Comparison of ENCODE assay signal across 31 cellular contexts in genomic region chr22:42801537-42802165, GRCh38. TPM values are rescaled to one million over a fixed set of nuclear protein-coding genes. Genes with fewer than 3 reads are reported as not detected.
DNase-seq lines count a peak whose midpoint lies in the region; ATAC-seq, FAIRE-seq and TF ChIP-seq lines count a peak whose summit lies in the region.
"Had no signal": no experiment of that assay in that cellular context is flagged by ENCODE, and none has a peak within 500 bp of the region (broad histone marks: within the 10 kb centered on the region; RNA-seq: fewer than 3 reads in every experiment).

No MANE protein-coding gene starts in this region.

- no peak overlapping the region for H3K56ac ChIP-seq in mesendoderm (ENCODE audit: low read length)

- no peak overlapping the region for H3K4me2 ChIP-seq in mesendoderm (ENCODE audit: low read length)

- H3K9ac ChIP-seq in endodermal cell (ENCODE audit: extremely low read depth, low read length, poor library complexity, severe bottlenecking) (no peak overlapping the region), mesendoderm (ENCODE audit: low read length) (no peak overlapping the region)
- H3K9ac ChIP-seq: parathyroid adenoma had no signal

- no peaks in the 10 kb centered on the region for H3K79me2 ChIP-seq in mesendoderm (ENCODE audit: control insufficient read depth, insufficient read depth, low read length)
- H3K79me2 ChIP-seq: parathyroid adenoma had no signal

- H2BK120ac ChIP-seq in mesendoderm (ENCODE audit: low read depth, low read length), result no peak overlapping the region

- no peak overlapping the region for H2BK15ac ChIP-seq in mesendoderm (replicated peaks; ENCODE audit: low read depth)

- H3K36me3 ChIP-seq in endodermal cell (ENCODE audit: control insufficient read depth, insufficient read depth, low read length) (peaks cover 36% of the 10 kb centered on the region), mesendoderm (ENCODE audit: control insufficient read depth, insufficient read depth, low read length) (peaks cover 2% of the 10 kb centered on the region)
- H3K36me3 ChIP-seq: uterus had no signal

- no peak overlapping the region for H2AK5ac ChIP-seq in mesendoderm (ENCODE audit: low read length)

- no peaks in the 10 kb centered on the region for H3K27me3 Mint-ChIP-seq in endodermal cell (ENCODE audit: insufficient read depth)
- H3K27me3 Mint-ChIP-seq in activated T-cell treated with anti-CD3 and anti-CD28 coated beads, Interleukin-2, amount 50 U/mL, for 72 hours (ENCODE audit: low read depth), result no peaks in the 10 kb centered on the region
- H3K27me3 Mint-ChIP-seq: activated B cell treated with CpG ODN at 0.5 μM for 24 hours; activated CD4-positive, alpha-beta T cell treated with anti-CD3 and anti-CD28 coated beads, Interleukin-2, amount 10 ng/mL, durations not matched to agents 7 days and 5 days; activated naive CD4-positive, alpha-beta T cell treated with anti-CD3 and anti-CD28 coated beads, Interleukin-2, amount 50 U/mL, for 24 hours; CD8-positive, alpha-beta memory T cell had no signal

- no peak for DNase-seq in activated naive CD4-positive, alpha-beta T cell treated with anti-CD3 and anti-CD28 coated beads, Interleukin-2, amount 50 U/mL, for 72 hours (ENCODE audit: low spot score in 2 of 2)
- no peak for DNase-seq in activated naive CD4-positive, alpha-beta T cell treated with Interleukin-2 at 50 U/mL for 16 hours
- DNase-seq in SHP77 (lab: John Stamatoyannopoulos, UW) (peak; percentile 50 to 71), endodermal cell (peak; percentile 26), urothelium cell line (ENCODE audit: low spot score) (no peak), mesendoderm (no peak)
- DNase-seq in activated T-cell treated with anti-CD3 and anti-CD28 coated beads, Interleukin-2, amount 50 U/mL, for 72 hours, result no peak
- DNase-seq in activated CD4-positive, alpha-beta T cell treated with anti-CD3 and anti-CD28 coated beads, Interleukin-2, amount 50 U/mL, for 48 hours, result no peak
- DNase-seq: activated B cell treated with CpG ODN at 0.5 μM for 24 hours; activated CD4-positive, alpha-beta T cell treated with anti-CD3 and anti-CD28 coated beads, Interleukin-2, amount 10 ng/mL, durations not matched to agents 7 days and 5 days; amygdala; CD8-positive, alpha-beta memory T cell; effector CD4-positive, alpha-beta T cell; hypothalamus; KG1; left cardiac atrium; MG63; NCI-H1105 treated with DMSO at 0.1 percent for 48 hours; NCI-H226; stimulated activated CD4-positive, alpha-beta T cell treated with anti-CD3 and anti-CD28 coated beads, Interleukin-1b, Interleukin-23, amount 100 ng/mL, for 48 hours; stimulated activated naive CD8-positive, alpha-beta T cell treated with anti-CD3 and anti-CD28 coated beads, Interleukin-15, Interleukin-2, amounts not matched to agents 100 U/mL and 50 U/mL, for 24 hours; SW 1271; T1000; uterus had no signal

- H3K4me1 ChIP-seq in endodermal cell (ENCODE audit: control insufficient read depth, insufficient read depth, low read length) (peaks cover 5% of the 10 kb centered on the region), mesendoderm (ENCODE audit: control insufficient read depth, low read depth, low read length) (peaks cover 3% of the 10 kb centered on the region)
- H3K4me1 ChIP-seq: uterus had no signal

- no peak for ATAC-seq in activated naive CD4-positive, alpha-beta T cell treated with anti-CD3 and anti-CD28 coated beads, Interleukin-2, amount 50 U/mL, for 72 hours
- ATAC-seq in activated T-cell treated with anti-CD3 and anti-CD28 coated beads, Interleukin-2, amount 50 U/mL, for 72 hours (replicated peaks in 1 of 2), result no peak
- ATAC-seq: left cardiac atrium; stimulated activated naive CD8-positive, alpha-beta T cell treated with anti-CD3 and anti-CD28 coated beads, Interleukin-15, Interleukin-2, amounts not matched to agents 100 U/mL and 50 U/mL, for 24 hours had no signal

- no peak overlapping the region for H3K23ac ChIP-seq in mesendoderm (ENCODE audit: low read length)

- no peak overlapping the region for H4K8ac ChIP-seq in mesendoderm (ENCODE audit: low read depth, low read length)

- no peaks in the 10 kb centered on the region for H3K79me1 ChIP-seq in mesendoderm (ENCODE audit: low read length)

- FAIRE-seq in urothelium cell line (lab: Jason Lieb, UNC), result peak; percentile 27
- FAIRE-seq: bronchial epithelial cell, RCC 7860 had no signal

- no peak for TF ChIP-seq CTCF in endodermal cell (conservative IDR thresholded peaks at IDR 0.05)

- peaks cover 13% of the 10 kb centered on the region for H3K4me1 Mint-ChIP-seq in endodermal cell
- H3K4me1 Mint-ChIP-seq in activated T-cell treated with anti-CD3 and anti-CD28 coated beads, Interleukin-2, amount 50 U/mL, for 72 hours (ENCODE audit: low read depth), result peaks cover 10% of the 10 kb centered on the region
- H3K4me1 Mint-ChIP-seq: activated B cell treated with CpG ODN at 0.5 μM for 24 hours; activated naive CD4-positive, alpha-beta T cell treated with anti-CD3 and anti-CD28 coated beads, Interleukin-2, amount 50 U/mL, for 24 hours; CD8-positive, alpha-beta memory T cell had no signal

- H3K27me3 ChIP-seq in endodermal cell (ENCODE audit: control insufficient read depth, insufficient read depth, low read length, poor library complexity, severe bottlenecking) (no peaks in the 10 kb centered on the region), mesendoderm (ENCODE audit: insufficient read depth, low read length, poor library complexity) (no peaks in the 10 kb centered on the region)
- H3K27me3 ChIP-seq: MG63, right atrium auricular region, SJCRH30, uterus had no signal

- H3K27ac ChIP-seq in endodermal cell (ENCODE audit: low read depth, low read length), result no peak overlapping the region
- no peak overlapping the region for H3K27ac ChIP-seq in mesendoderm (ENCODE audit: low read depth, low read length)
- H3K27ac ChIP-seq: epithelial cell of prostate, parathyroid adenoma, right atrium auricular region, uterus had no signal

- H3K4me3 ChIP-seq in endodermal cell (ENCODE audit: low read length) (no peak overlapping the region), mesendoderm (ENCODE audit: low read length) (no peak overlapping the region)
- H3K4me3 ChIP-seq: MG63, right atrium auricular region, SJCRH30, uterus had no signal

- H3K9me3 ChIP-seq in endodermal cell (ENCODE audit: control insufficient read depth, low read length), result no peaks in the 10 kb centered on the region
- H3K9me3 ChIP-seq: MG63, right atrium auricular region, SJCRH30, uterus had no signal

- H3K4me3 Mint-ChIP-seq in endodermal cell, result no peak overlapping the region
- H3K4me3 Mint-ChIP-seq in activated T-cell treated with anti-CD3 and anti-CD28 coated beads, Interleukin-2, amount 50 U/mL, for 72 hours, result no peak overlapping the region
- H3K4me3 Mint-ChIP-seq: activated B cell treated with CpG ODN at 0.5 μM for 24 hours; activated CD4-positive, alpha-beta T cell treated with anti-CD3 and anti-CD28 coated beads, Interleukin-2, amount 10 ng/mL, durations not matched to agents 7 days and 5 days; activated naive CD4-positive, alpha-beta T cell treated with anti-CD3 and anti-CD28 coated beads, Interleukin-2, amount 50 U/mL, for 24 hours; CD8-positive, alpha-beta memory T cell had no signal

- H2BK5ac ChIP-seq in mesendoderm (ENCODE audit: low read length), result no peak overlapping the region

- H3K36me3 Mint-ChIP-seq in activated naive CD4-positive, alpha-beta T cell treated with anti-CD3 and anti-CD28 coated beads, Interleukin-2, amount 50 U/mL, for 72 hours, result peaks cover 0 to 6% of the 10 kb centered on the region in 2 donors
- peaks cover 27% of the 10 kb centered on the region for H3K36me3 Mint-ChIP-seq in endodermal cell (ENCODE audit: low read depth)
- H3K36me3 Mint-ChIP-seq in activated T-cell treated with anti-CD3 and anti-CD28 coated beads, Interleukin-2, amount 50 U/mL, for 72 hours (ENCODE audit: insufficient read depth in 2 of 2), result peaks cover 1 to 3% of the 10 kb centered on the region in 2 donors

- H3K27ac Mint-ChIP-seq in activated naive CD4-positive, alpha-beta T cell treated with anti-CD3 and anti-CD28 coated beads, Interleukin-2, amount 50 U/mL, for 72 hours, result peak overlapping the region; percentile 65 to 84
- H3K27ac Mint-ChIP-seq in endodermal cell, result no peak overlapping the region
- no peak overlapping the region for H3K27ac Mint-ChIP-seq in activated T-cell treated with anti-CD3 and anti-CD28 coated beads, Interleukin-2, amount 50 U/mL, for 72 hours
- H3K27ac Mint-ChIP-seq: activated B cell treated with CpG ODN at 0.5 μM for 24 hours; activated CD4-positive, alpha-beta T cell treated with anti-CD3 and anti-CD28 coated beads, Interleukin-2, amount 10 ng/mL, durations not matched to agents 7 days and 5 days; activated naive CD4-positive, alpha-beta T cell treated with anti-CD3 and anti-CD28 coated beads, Interleukin-2, amount 50 U/mL, for 24 hours had no signal

- no peaks in the 10 kb centered on the region for H3K9me3 Mint-ChIP-seq in activated naive CD4-positive, alpha-beta T cell treated with anti-CD3 and anti-CD28 coated beads, Interleukin-2, amount 50 U/mL, for 72 hours
- no peaks in the 10 kb centered on the region for H3K9me3 Mint-ChIP-seq in endodermal cell
- H3K9me3 Mint-ChIP-seq in activated T-cell treated with anti-CD3 and anti-CD28 coated beads, Interleukin-2, amount 50 U/mL, for 72 hours, result no peaks in the 10 kb centered on the region
- H3K9me3 Mint-ChIP-seq: activated B cell treated with CpG ODN at 0.5 μM for 24 hours; activated CD4-positive, alpha-beta T cell treated with anti-CD3 and anti-CD28 coated beads, Interleukin-2, amount 10 ng/mL, durations not matched to agents 7 days and 5 days; activated naive CD4-positive, alpha-beta T cell treated with anti-CD3 and anti-CD28 coated beads, Interleukin-2, amount 50 U/mL, for 24 hours had no signal

- H3K4ac ChIP-seq in mesendoderm (ENCODE audit: low read depth, low read length), result no peak overlapping the region

- H3K18ac ChIP-seq in mesendoderm (ENCODE audit: low read length), result no peak overlapping the region

- WGBS in endodermal cell (ENCODE audit: insufficient coverage in 1 of 2, insufficient read length in 1 of 2), 2 experiments, result 93 to 97% methylated on average over 5 to 11 of the region's 11 CpGs
- no CpG with 5 or more reads among the region's 11 CpGs for WGBS in mesendoderm (ENCODE audit: extremely low coverage, insufficient coverage, low lambda C conversion rate)

- no peak overlapping the region for H4K5ac ChIP-seq in mesendoderm (ENCODE audit: low read length)

RNA-seq across cellular contexts. Expression of gene ARFGAP3, which starts 55.4 kb away (rescaled TPM):
- total RNA-seq in activated naive CD4-positive, alpha-beta T cell treated with anti-CD3 and anti-CD28 coated beads, Interleukin-2, amount 50 U/mL, for 72 hours, result 10 to 100 TPM; 23.3 to 47.3 TPM
- total RNA-seq in endodermal cell, result 10 to 100 TPM; 20.5 to 36.9 TPM
- 30.6 TPM for polyA plus RNA-seq in endodermal cell (2013, experiment 1 of 2)
- 32.2 TPM for polyA plus RNA-seq in endodermal cell (2013, experiment 2 of 2)
- polyA plus RNA-seq in mesendoderm (2013, experiment 1 of 2), result 8.0 TPM
- 8.5 TPM for polyA plus RNA-seq in mesendoderm (2013, experiment 2 of 2)
- total RNA-seq in activated T-cell treated with anti-CD3 and anti-CD28 coated beads, Interleukin-2, amount 50 U/mL, for 72 hours, result 10 to 100 TPM; 38.0 to 46.3 TPM

Comparison
In these comparisons a context has a peak if more than half of its experiments do, and no peak if none do; other contexts are left out.
1. DNase-seq: peak in SHP77 (2 of 2) and endodermal cell (single experiment); none in activated naive CD4-positive, alpha-beta T cell treated with anti-CD3 and anti-CD28 coated beads, Interleukin-2, amount 50 U/mL, for 72 hours (0 of 2), activated naive CD4-positive, alpha-beta T cell treated with Interleukin-2 at 50 U/mL for 16 hours (single experiment), urothelium cell line (single experiment), mesendoderm (single experiment), activated T-cell treated with anti-CD3 and anti-CD28 coated beads, Interleukin-2, amount 50 U/mL, for 72 hours (0 of 2) and activated CD4-positive, alpha-beta T cell treated with anti-CD3 and anti-CD28 coated beads, Interleukin-2, amount 50 U/mL, for 48 hours (0 of 2).
2. H3K27ac Mint-ChIP-seq: peak in activated naive CD4-positive, alpha-beta T cell treated with anti-CD3 and anti-CD28 coated beads, Interleukin-2, amount 50 U/mL, for 72 hours (2 of 2); none in endodermal cell (single experiment) and activated T-cell treated with anti-CD3 and anti-CD28 coated beads, Interleukin-2, amount 50 U/mL, for 72 hours (single experiment).